Comparison of ENCODE assay signal across 1 cellular context in the genomic region with DNA sequence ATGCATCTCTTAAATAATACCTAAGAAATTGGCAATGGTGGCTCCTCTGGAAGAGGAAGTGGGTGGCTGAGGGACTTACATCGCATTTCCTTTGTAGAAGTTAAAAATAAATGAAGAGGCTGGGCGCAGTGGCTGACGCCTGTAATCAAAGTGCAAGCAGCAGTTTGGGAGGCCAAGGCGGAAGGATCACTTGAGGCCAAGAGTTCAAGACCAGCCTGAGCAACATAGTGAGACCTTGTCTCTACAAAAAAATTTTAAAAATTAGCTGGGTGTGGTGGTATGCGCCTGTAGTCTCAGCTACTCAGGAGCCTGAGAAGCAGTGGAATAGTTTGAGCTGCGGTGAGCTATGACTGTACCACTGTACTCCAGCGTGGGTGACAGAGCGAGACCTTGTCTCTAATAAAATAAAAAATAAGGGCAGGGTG.
TF ChIP-seq lines count a peak whose summit lies in the region.

No MANE protein-coding gene starts in this region.

TF ChIP-seq in GM12878, 131 proteins besides CTCF, POLR2A, EP300 and RAD21 (continued from another document):
- TF ChIP-seq, protein P1, sequence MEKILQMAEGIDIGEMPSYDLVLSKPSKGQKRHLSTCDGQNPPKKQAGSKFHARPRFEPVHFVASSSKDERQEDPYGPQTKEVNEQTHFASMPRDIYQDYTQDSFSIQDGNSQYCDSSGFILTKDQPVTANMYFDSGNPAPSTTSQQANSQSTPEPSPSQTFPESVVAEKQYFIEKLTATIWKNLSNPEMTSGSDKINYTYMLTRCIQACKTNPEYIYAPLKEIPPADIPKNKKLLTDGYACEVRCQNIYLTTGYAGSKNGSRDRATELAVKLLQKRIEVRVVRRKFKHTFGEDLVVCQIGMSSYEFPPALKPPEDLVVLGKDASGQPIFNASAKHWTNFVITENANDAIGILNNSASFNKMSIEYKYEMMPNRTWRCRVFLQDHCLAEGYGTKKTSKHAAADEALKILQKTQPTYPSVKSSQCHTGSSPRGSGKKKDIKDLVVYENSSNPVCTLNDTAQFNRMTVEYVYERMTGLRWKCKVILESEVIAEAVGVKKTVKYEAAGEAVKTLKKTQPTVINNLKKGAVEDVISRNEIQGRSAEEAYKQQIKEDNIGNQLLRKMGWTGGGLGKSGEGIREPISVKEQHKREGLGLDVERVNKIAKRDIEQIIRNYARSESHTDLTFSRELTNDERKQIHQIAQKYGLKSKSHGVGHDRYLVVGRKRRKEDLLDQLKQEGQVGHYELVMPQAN (conservative IDR thresholded peaks at IDR 0.05): peak; percentile 56; the same call in 1 of the 2 replicates
- no peak for TF ChIP-seq CBFB (IDR thresholded peaks at IDR 0.05; ENCODE audit: low read depth)
- TF ChIP-seq, protein P2, sequence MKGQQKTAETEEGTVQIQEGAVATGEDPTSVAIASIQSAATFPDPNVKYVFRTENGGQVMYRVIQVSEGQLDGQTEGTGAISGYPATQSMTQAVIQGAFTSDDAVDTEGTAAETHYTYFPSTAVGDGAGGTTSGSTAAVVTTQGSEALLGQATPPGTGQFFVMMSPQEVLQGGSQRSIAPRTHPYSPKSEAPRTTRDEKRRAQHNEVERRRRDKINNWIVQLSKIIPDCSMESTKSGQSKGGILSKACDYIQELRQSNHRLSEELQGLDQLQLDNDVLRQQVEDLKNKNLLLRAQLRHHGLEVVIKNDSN (IDR thresholded peaks at IDR 0.05; ENCODE audit: borderline replicate concordance, extremely low read length, insufficient read depth, low read depth, low read length): no peak
- peak; percentile 37; the same call in 1 of the 2 replicates for TF ChIP-seq RUNX3 (IDR thresholded peaks at IDR 0.05; ENCODE audit: low read length)
- TF ChIP-seq GABPA (IDR thresholded peaks at IDR 0.05; ENCODE audit: low read depth): 0 out of 2 replicates have a peak, but pooled peaks have one; percentile 21
- 0 out of 2 replicates have a peak, but pooled peaks have one; percentile 9 for TF ChIP-seq IKZF1 (conservative IDR thresholded peaks at IDR 0.05)
- 0 out of 2 replicates have a peak, but pooled peaks have one; percentile 4 for TF ChIP-seq ZNF24 (IDR thresholded peaks at IDR 0.05)
- no peak for TF ChIP-seq POLR2AphosphoS2 (IDR thresholded peaks at IDR 0.05; ENCODE audit: low read depth, low read length)
- no peak for TF ChIP-seq TCF7 (IDR thresholded peaks at IDR 0.05; ENCODE audit: borderline replicate concordance)
- no peak for TF ChIP-seq IRF4 (IDR thresholded peaks at IDR 0.05; ENCODE audit: low read depth, low read length)
- TF ChIP-seq, protein P3, sequence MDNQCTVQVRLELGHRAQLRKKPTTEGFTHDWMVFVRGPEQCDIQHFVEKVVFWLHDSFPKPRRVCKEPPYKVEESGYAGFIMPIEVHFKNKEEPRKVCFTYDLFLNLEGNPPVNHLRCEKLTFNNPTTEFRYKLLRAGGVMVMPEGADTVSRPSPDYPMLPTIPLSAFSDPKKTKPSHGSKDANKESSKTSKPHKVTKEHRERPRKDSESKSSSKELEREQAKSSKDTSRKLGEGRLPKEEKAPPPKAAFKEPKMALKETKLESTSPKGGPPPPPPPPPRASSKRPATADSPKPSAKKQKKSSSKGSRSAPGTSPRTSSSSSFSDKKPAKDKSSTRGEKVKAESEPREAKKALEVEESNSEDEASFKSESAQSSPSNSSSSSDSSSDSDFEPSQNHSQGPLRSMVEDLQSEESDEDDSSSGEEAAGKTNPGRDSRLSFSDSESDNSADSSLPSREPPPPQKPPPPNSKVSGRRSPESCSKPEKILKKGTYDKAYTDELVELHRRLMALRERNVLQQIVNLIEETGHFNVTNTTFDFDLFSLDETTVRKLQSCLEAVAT (IDR thresholded peaks at IDR 0.05): no peak
- TF ChIP-seq MXI1 (IDR thresholded peaks at IDR 0.05; ENCODE audit: low read depth, low read length): no peak
- TF ChIP-seq, protein P4, sequence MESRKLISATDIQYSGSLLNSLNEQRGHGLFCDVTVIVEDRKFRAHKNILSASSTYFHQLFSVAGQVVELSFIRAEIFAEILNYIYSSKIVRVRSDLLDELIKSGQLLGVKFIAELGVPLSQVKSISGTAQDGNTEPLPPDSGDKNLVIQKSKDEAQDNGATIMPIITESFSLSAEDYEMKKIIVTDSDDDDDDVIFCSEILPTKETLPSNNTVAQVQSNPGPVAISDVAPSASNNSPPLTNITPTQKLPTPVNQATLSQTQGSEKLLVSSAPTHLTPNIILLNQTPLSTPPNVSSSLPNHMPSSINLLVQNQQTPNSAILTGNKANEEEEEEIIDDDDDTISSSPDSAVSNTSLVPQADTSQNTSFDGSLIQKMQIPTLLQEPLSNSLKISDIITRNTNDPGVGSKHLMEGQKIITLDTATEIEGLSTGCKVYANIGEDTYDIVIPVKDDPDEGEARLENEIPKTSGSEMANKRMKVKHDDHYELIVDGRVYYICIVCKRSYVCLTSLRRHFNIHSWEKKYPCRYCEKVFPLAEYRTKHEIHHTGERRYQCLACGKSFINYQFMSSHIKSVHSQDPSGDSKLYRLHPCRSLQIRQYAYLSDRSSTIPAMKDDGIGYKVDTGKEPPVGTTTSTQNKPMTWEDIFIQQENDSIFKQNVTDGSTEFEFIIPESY (IDR thresholded peaks at IDR 0.05): no peak
- no peak for TF ChIP-seq MTA3 (IDR thresholded peaks at IDR 0.05; ENCODE audit: borderline replicate concordance, low read length)
- no peak for TF ChIP-seq ZNF274 (IDR thresholded peaks at IDR 0.05; ENCODE audit: insufficient read depth, insufficient read length)
- TF ChIP-seq, protein P5, sequence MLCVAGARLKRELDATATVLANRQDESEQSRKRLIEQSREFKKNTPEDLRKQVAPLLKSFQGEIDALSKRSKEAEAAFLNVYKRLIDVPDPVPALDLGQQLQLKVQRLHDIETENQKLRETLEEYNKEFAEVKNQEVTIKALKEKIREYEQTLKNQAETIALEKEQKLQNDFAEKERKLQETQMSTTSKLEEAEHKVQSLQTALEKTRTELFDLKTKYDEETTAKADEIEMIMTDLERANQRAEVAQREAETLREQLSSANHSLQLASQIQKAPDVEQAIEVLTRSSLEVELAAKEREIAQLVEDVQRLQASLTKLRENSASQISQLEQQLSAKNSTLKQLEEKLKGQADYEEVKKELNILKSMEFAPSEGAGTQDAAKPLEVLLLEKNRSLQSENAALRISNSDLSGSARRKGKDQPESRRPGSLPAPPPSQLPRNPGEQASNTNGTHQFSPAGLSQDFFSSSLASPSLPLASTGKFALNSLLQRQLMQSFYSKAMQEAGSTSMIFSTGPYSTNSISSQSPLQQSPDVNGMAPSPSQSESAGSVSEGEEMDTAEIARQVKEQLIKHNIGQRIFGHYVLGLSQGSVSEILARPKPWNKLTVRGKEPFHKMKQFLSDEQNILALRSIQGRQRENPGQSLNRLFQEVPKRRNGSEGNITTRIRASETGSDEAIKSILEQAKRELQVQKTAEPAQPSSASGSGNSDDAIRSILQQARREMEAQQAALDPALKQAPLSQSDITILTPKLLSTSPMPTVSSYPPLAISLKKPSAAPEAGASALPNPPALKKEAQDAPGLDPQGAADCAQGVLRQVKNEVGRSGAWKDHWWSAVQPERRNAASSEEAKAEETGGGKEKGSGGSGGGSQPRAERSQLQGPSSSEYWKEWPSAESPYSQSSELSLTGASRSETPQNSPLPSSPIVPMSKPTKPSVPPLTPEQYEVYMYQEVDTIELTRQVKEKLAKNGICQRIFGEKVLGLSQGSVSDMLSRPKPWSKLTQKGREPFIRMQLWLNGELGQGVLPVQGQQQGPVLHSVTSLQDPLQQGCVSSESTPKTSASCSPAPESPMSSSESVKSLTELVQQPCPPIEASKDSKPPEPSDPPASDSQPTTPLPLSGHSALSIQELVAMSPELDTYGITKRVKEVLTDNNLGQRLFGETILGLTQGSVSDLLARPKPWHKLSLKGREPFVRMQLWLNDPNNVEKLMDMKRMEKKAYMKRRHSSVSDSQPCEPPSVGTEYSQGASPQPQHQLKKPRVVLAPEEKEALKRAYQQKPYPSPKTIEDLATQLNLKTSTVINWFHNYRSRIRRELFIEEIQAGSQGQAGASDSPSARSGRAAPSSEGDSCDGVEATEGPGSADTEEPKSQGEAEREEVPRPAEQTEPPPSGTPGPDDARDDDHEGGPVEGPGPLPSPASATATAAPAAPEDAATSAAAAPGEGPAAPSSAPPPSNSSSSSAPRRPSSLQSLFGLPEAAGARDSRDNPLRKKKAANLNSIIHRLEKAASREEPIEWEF (IDR thresholded peaks at IDR 0.05; ENCODE audit: insufficient replicate concordance, low read depth, low read length): no peak
- TF ChIP-seq ZZZ3 (IDR thresholded peaks at IDR 0.05; ENCODE audit: control insufficient read depth, insufficient read length, low read depth): no peak
- no peak for TF ChIP-seq SMAD1 (IDR thresholded peaks at IDR 0.05; ENCODE audit: low read depth, partially characterized antibody)
- TF ChIP-seq, protein P6, sequence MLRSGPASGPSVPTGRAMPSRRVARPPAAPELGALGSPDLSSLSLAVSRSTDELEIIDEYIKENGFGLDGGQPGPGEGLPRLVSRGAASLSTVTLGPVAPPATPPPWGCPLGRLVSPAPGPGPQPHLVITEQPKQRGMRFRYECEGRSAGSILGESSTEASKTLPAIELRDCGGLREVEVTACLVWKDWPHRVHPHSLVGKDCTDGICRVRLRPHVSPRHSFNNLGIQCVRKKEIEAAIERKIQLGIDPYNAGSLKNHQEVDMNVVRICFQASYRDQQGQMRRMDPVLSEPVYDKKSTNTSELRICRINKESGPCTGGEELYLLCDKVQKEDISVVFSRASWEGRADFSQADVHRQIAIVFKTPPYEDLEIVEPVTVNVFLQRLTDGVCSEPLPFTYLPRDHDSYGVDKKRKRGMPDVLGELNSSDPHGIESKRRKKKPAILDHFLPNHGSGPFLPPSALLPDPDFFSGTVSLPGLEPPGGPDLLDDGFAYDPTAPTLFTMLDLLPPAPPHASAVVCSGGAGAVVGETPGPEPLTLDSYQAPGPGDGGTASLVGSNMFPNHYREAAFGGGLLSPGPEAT (IDR thresholded peaks at IDR 0.05; ENCODE audit: low read depth): no peak; the same call in 1 of the 2 replicates
- TF ChIP-seq NRF1 (conservative IDR thresholded peaks at IDR 0.05; ENCODE audit: low read depth, low read length): no peak
- no peak for TF ChIP-seq EGR1 (IDR thresholded peaks at IDR 0.05; ENCODE audit: borderline replicate concordance in 1 of 2, low read depth in 2 of 2, low read length in 2 of 2)
- no peak for TF ChIP-seq SP1 (IDR thresholded peaks at IDR 0.05; ENCODE audit: low read depth, low read length)
- no peak for TF ChIP-seq FOXM1 (IDR thresholded peaks at IDR 0.05; ENCODE audit: low read depth, low read length)
- TF ChIP-seq, protein P7, sequence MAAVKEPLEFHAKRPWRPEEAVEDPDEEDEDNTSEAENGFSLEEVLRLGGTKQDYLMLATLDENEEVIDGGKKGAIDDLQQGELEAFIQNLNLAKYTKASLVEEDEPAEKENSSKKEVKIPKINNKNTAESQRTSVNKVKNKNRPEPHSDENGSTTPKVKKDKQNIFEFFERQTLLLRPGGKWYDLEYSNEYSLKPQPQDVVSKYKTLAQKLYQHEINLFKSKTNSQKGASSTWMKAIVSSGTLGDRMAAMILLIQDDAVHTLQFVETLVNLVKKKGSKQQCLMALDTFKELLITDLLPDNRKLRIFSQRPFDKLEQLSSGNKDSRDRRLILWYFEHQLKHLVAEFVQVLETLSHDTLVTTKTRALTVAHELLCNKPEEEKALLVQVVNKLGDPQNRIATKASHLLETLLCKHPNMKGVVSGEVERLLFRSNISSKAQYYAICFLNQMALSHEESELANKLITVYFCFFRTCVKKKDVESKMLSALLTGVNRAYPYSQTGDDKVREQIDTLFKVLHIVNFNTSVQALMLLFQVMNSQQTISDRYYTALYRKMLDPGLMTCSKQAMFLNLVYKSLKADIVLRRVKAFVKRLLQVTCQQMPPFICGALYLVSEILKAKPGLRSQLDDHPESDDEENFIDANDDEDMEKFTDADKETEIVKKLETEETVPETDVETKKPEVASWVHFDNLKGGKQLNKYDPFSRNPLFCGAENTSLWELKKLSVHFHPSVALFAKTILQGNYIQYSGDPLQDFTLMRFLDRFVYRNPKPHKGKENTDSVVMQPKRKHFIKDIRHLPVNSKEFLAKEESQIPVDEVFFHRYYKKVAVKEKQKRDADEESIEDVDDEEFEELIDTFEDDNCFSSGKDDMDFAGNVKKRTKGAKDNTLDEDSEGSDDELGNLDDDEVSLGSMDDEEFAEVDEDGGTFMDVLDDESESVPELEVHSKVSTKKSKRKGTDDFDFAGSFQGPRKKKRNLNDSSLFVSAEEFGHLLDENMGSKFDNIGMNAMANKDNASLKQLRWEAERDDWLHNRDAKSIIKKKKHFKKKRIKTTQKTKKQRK (IDR thresholded peaks at IDR 0.05; ENCODE audit: low read depth, low read length): no peak
- TF ChIP-seq ASH2L (IDR thresholded peaks at IDR 0.05; ENCODE audit: borderline replicate concordance, low read depth): no peak
- no peak for TF ChIP-seq RFX5 (IDR thresholded peaks at IDR 0.05; ENCODE audit: low read depth, low read length)
- 0 out of 4 replicates have a peak, but pooled peaks have one; percentile 11 to 31 for TF ChIP-seq IKZF2 (IDR thresholded peaks at IDR 0.05)
- no peak for TF ChIP-seq BMI1 (IDR thresholded peaks at IDR 0.05; ENCODE audit: borderline replicate concordance)
- TF ChIP-seq PML (IDR thresholded peaks at IDR 0.05; ENCODE audit: low read length): no peak
